35 cellular contexts compared by ENCODE assay signal in genomic region chr11:17636721-17637120, GRCh38.
DNase-seq lines count a peak whose midpoint lies in the region; ATAC-seq and TF ChIP-seq lines count a peak whose summit lies in the region.
"Had no signal": no experiment of that assay in that cellular context is flagged by ENCODE, and none has a peak within 500 bp of the region (broad histone marks: within the 10 kb centered on the region; RNA-seq: fewer than 3 reads in every experiment).

No MANE protein-coding gene starts in this region.

- no peak overlapping the region for H3K4me2 ChIP-seq in SK-N-SH
- H3K4me2 ChIP-seq in Karpas-422 (ENCODE audit: low read depth, low read length, poor library complexity, severe bottlenecking) = no peak overlapping the region
- H3K4me2 ChIP-seq in trophoblast cell (ENCODE audit: low read length) = no peak overlapping the region
- H3K4me2 ChIP-seq in GM23338 = no peak overlapping the region
- H3K4me2 ChIP-seq: A549; BLaER1; BLaER1 treated with 17β-estradiol and CSF1 and Interleukin-3, amounts not matched to agents 10 nM and 100 nM had no signal

- H4K12ac ChIP-seq in trophoblast cell (ENCODE audit: low read depth, low read length) = no peak overlapping the region

- H3K9ac ChIP-seq in SK-N-SH = no peak overlapping the region
- H3K9ac ChIP-seq in Karpas-422 (ENCODE audit: low read length) = no peak overlapping the region
- H3K9ac ChIP-seq in trophoblast cell (ENCODE audit: low read length) = no peak overlapping the region
- H3K9ac ChIP-seq: BLaER1; BLaER1 treated with 17β-estradiol and CSF1 and Interleukin-3, amounts not matched to agents 10 nM and 100 nM had no signal

- peaks cover 5% of the 10 kb centered on the region for H3K27me3 Mint-ChIP-seq in GM23338 (ENCODE audit: insufficient read depth, low read depth, poor library complexity)
- H3K27me3 Mint-ChIP-seq: CD4-positive, alpha-beta T cell; CD4-positive, CD25-positive, alpha-beta regulatory T cell had no signal

- no peak for TF ChIP-seq EP300 in SK-N-SH (IDR thresholded peaks at IDR 0.05; ENCODE audit: borderline replicate concordance in 1 of 2, low read depth in 1 of 2, low read length in 1 of 2)
- no peak for TF ChIP-seq EP300 in upper lobe of left lung (IDR thresholded peaks at IDR 0.05)

- H3F3A ChIP-seq in SK-N-SH (replicated peaks; ENCODE audit: insufficient read depth) = no peaks in the 10 kb centered on the region
- H3F3A ChIP-seq in GM23338 (replicated peaks; ENCODE audit: low read depth) = no peaks in the 10 kb centered on the region

- POLR2A ChIA-PET in SK-N-SH (lab: Yijun Ruan, JAX) = no interaction called here

- no peaks in the 10 kb centered on the region for H3K36me3 ChIP-seq in SK-N-SH (replicated peaks in 1 of 2; ENCODE audit: control insufficient read depth in 1 of 2, insufficient read depth in 2 of 2, low read length in 1 of 2)
- H3K36me3 ChIP-seq in H7 (replicated peaks; ENCODE audit: control insufficient read depth, insufficient read depth, low read length) = no peaks in the 10 kb centered on the region
- no peaks in the 10 kb centered on the region for H3K36me3 ChIP-seq in Karpas-422 (ENCODE audit: insufficient read depth, low read length)
- no peaks in the 10 kb centered on the region for H3K36me3 ChIP-seq in trophoblast cell (ENCODE audit: control insufficient read depth in 1 of 2, insufficient read depth in 2 of 2, low read length in 2 of 2)
- H3K36me3 ChIP-seq in GM23338 (ENCODE audit: insufficient read depth) = no peaks in the 10 kb centered on the region
- H3K36me3 ChIP-seq in upper lobe of left lung = no peaks in the 10 kb centered on the region
- H3K36me3 ChIP-seq: BE2C; BLaER1; BLaER1 treated with 17β-estradiol and CSF1 and Interleukin-3, amounts not matched to agents 10 nM and 100 nM had no signal

- H3K9me2 ChIP-seq in SK-N-SH = no peaks in the 10 kb centered on the region
- no peaks in the 10 kb centered on the region for H3K9me2 ChIP-seq in Karpas-422 (replicated peaks; ENCODE audit: insufficient read depth, low read length)
- H3K9me2 ChIP-seq in GM23338 (ENCODE audit: insufficient read depth) = 0 out of 2 replicates have a peak, but pooled peaks cover 3% of the 10 kb centered on the region

- H3K4me1 ChIP-seq in SK-N-SH (ENCODE audit: control insufficient read depth in 1 of 2, insufficient read depth in 2 of 2, low read depth in 1 of 2, low read length in 1 of 2) (no peaks in the 10 kb centered on the region), Karpas-422 (ENCODE audit: low read length) (no peaks in the 10 kb centered on the region), trophoblast cell (ENCODE audit: control insufficient read depth in 1 of 2, insufficient read depth in 2 of 2, low read length in 2 of 2) (no peaks in the 10 kb centered on the region), GM23338 (ENCODE audit: insufficient read depth) (no peaks in the 10 kb centered on the region), upper lobe of left lung (no peaks in the 10 kb centered on the region)
- H3K4me1 ChIP-seq: A549, BE2C, Caco-2 had no signal

- H3K79me2 ChIP-seq in SK-N-SH (ENCODE audit: insufficient read depth) (no peaks in the 10 kb centered on the region), Karpas-422 (ENCODE audit: low read length) (no peaks in the 10 kb centered on the region), trophoblast cell (ENCODE audit: control insufficient read depth, insufficient read depth, low read length, poor library complexity) (no peaks in the 10 kb centered on the region), GM23338 (replicated peaks; ENCODE audit: insufficient read depth) (no peaks in the 10 kb centered on the region)

- H4K20me1 ChIP-seq in SK-N-SH (ENCODE audit: insufficient read depth) (no peaks in the 10 kb centered on the region), Karpas-422 (ENCODE audit: insufficient read depth, low read depth, low read length) (no peaks in the 10 kb centered on the region), GM23338 (replicated peaks; ENCODE audit: insufficient read depth) (no peaks in the 10 kb centered on the region; the same call in 1 of the 2 replicates)
- H4K20me1 ChIP-seq: BLaER1; BLaER1 treated with 17β-estradiol and CSF1 and Interleukin-3, amounts not matched to agents 10 nM and 100 nM had no signal

- TF ChIP-seq POLR2A in upper lobe of left lung (IDR thresholded peaks at IDR 0.05) = no peak

- H3K27ac ChIP-seq in SK-N-SH (ENCODE audit: low read depth in 2 of 2, low read length in 1 of 2) = no peak overlapping the region
- no peak overlapping the region for H3K27ac ChIP-seq in Karpas-422 (ENCODE audit: low read length)
- H3K27ac ChIP-seq in trophoblast cell (ENCODE audit: low read depth, low read length) = no peak overlapping the region
- no peak overlapping the region for H3K27ac ChIP-seq in GM23338 (ENCODE audit: low read depth)
- H3K27ac ChIP-seq in upper lobe of left lung = no peak overlapping the region
- H3K27ac ChIP-seq: 22Rv1; A549; BLaER1; BLaER1 treated with 17β-estradiol and CSF1 and Interleukin-3, amounts not matched to agents 10 nM and 100 nM; C4-2B had no signal

- 40% methylated on average over 5 of the region's 5 CpGs for WGBS in SK-N-SH (ENCODE audit: low lambda C conversion rate)
- WGBS in trophoblast cell (ENCODE audit: extremely low coverage, insufficient coverage, insufficient read length) = no CpG with 5 or more reads among the region's 5 CpGs
- 74 to 87% methylated on average over 5 of the region's 5 CpGs for WGBS in upper lobe of left lung, 2 donors

- no peaks in the 10 kb centered on the region for H3K9me3 Mint-ChIP-seq in GM23338
- H3K9me3 Mint-ChIP-seq: CD14-positive monocyte; CD4-positive, alpha-beta memory T cell; CD4-positive, alpha-beta T cell; CD8-positive, alpha-beta memory T cell; CD8-positive, alpha-beta T cell had no signal

- no peaks in the 10 kb centered on the region for H3K79me1 ChIP-seq in trophoblast cell (ENCODE audit: low read length)

- H2BK120ac ChIP-seq in trophoblast cell (ENCODE audit: insufficient read depth, low read length, poor library complexity) = no peak overlapping the region

- CTCF ChIA-PET in SK-N-SH (lab: Yijun Ruan, JAX) = interaction anchor here (2.0 kb wide), 1 partner anchor 94 kb away, joined by 7 read pairs; no protein-coding TSS in a partner anchor

- no peak overlapping the region for H3K4me3 Mint-ChIP-seq in GM23338
- H3K4me3 Mint-ChIP-seq: B cell; CD14-positive monocyte; CD4-positive, alpha-beta memory T cell; CD4-positive, alpha-beta T cell; CD4-positive, CD25-positive, alpha-beta regulatory T cell; CD8-positive, alpha-beta memory T cell; CD8-positive, alpha-beta T cell had no signal

- H3K18ac ChIP-seq in trophoblast cell (ENCODE audit: low read length) = no peak overlapping the region

- DNase-seq in SK-N-SH = peak; percentile 5
- DNase-seq in H7 = peak; percentile 10
- DNase-seq in Karpas-422 = peak; percentile 9
- DNase-seq in trophoblast cell = peak; percentile 55 to 89
- DNase-seq in GM23338 (ENCODE audit: low spot score) = no peak
- no peak for DNase-seq in upper lobe of left lung
- no peak for DNase-seq in activated T-cell treated with anti-CD3 and anti-CD28 coated beads, Interleukin-2, amount 50 U/mL, for 1 hour
- DNase-seq: 8988T; ACHN; AML-193; BE2C; C1 segment of cervical spinal cord; Caco-2; Calu3; CD4-positive, alpha-beta memory T cell; CD4-positive, alpha-beta T cell; CD4-positive, CD25-positive, alpha-beta regulatory T cell; CD8-positive, alpha-beta memory T cell; CD8-positive, alpha-beta T cell; COR-L47; DMS 273 treated with DMSO at 0.1 percent for 48 hours; DMS153; DMS53; DMS79; DMS79 treated with DMSO at 0.1 percent for 48 hours; DND-41; EL had no signal

- H3K4me1 Mint-ChIP-seq in GM23338 = no peaks in the 10 kb centered on the region
- H3K4me1 Mint-ChIP-seq: B cell; CD14-positive monocyte; CD4-positive, alpha-beta memory T cell; CD4-positive, CD25-positive, alpha-beta regulatory T cell; CD8-positive, alpha-beta memory T cell had no signal

- H3K4me3 ChIP-seq in SK-N-SH (ENCODE audit: low read depth in 2 of 2, low read length in 1 of 2) (no peak overlapping the region), H7 (ENCODE audit: insufficient read depth, low read depth, low read length) (no peak overlapping the region), Karpas-422 (ENCODE audit: low read length) (no peak overlapping the region), trophoblast cell (ENCODE audit: low read depth, low read length) (no peak overlapping the region), GM23338 (no peak overlapping the region), upper lobe of left lung (no peak overlapping the region)
- H3K4me3 ChIP-seq: A549; BLaER1; BLaER1 treated with 17β-estradiol and CSF1 and Interleukin-3, amounts not matched to agents 10 nM and 100 nM had no signal

- H2AK5ac ChIP-seq in trophoblast cell (ENCODE audit: low read length) = no peak overlapping the region

- no peak overlapping the region for H2BK5ac ChIP-seq in trophoblast cell (ENCODE audit: low read depth, low read length, poor library complexity)

- H3K4ac ChIP-seq in trophoblast cell (ENCODE audit: low read depth, low read length) = no peak overlapping the region

- TF ChIP-seq CTCF in SK-N-SH (IDR thresholded peaks at IDR 0.05) (no peak), GM23338 (conservative IDR thresholded peaks at IDR 0.05; ENCODE audit: low read depth in 2 of 2) (no peak), upper lobe of left lung (IDR thresholded peaks at IDR 0.05) (no peak)

- H2AFZ ChIP-seq in SK-N-SH (ENCODE audit: low read depth) = no peak overlapping the region
- no peak overlapping the region for H2AFZ ChIP-seq in Karpas-422 (ENCODE audit: low read length)
- H2AFZ ChIP-seq in trophoblast cell (ENCODE audit: insufficient read depth, low read length, poor library complexity) = no peak overlapping the region
- H2AFZ ChIP-seq in GM23338 = no peak overlapping the region

- TF ChIP-seq RAD21 in SK-N-SH (IDR thresholded peaks at IDR 0.05; ENCODE audit: low read length) = no peak

- H4K91ac ChIP-seq in trophoblast cell (ENCODE audit: low read depth, low read length) = no peak overlapping the region

- H3K14ac ChIP-seq in trophoblast cell (ENCODE audit: low read length) = no peak overlapping the region

- no peak overlapping the region for H3K27ac Mint-ChIP-seq in GM23338
- H3K27ac Mint-ChIP-seq: B cell; CD4-positive, alpha-beta memory T cell; CD4-positive, alpha-beta T cell; CD4-positive, CD25-positive, alpha-beta regulatory T cell; CD8-positive, alpha-beta memory T cell; CD8-positive, alpha-beta T cell had no signal

- H3K9me3 ChIP-seq in SK-N-SH = no peaks in the 10 kb centered on the region
- H3K9me3 ChIP-seq in Karpas-422 (ENCODE audit: low read length) = no peaks in the 10 kb centered on the region
- H3K9me3 ChIP-seq in trophoblast cell (ENCODE audit: insufficient read depth, low read depth, low read length) = peaks cover 4% of the 10 kb centered on the region
- no peaks in the 10 kb centered on the region for H3K9me3 ChIP-seq in upper lobe of left lung
- H3K9me3 ChIP-seq: A549; BE2C; BLaER1; BLaER1 treated with 17β-estradiol and CSF1 and Interleukin-3, amounts not matched to agents 10 nM and 100 nM; Caco-2 had no signal

- H3K27me3 ChIP-seq in SK-N-SH (ENCODE audit: insufficient read depth) (no peaks in the 10 kb centered on the region), H7 (ENCODE audit: control insufficient read depth, insufficient read depth, low read length) (no peaks in the 10 kb centered on the region), Karpas-422 (ENCODE audit: low read length) (no peaks in the 10 kb centered on the region), trophoblast cell (ENCODE audit: insufficient read depth, low read length) (no peaks in the 10 kb centered on the region), GM23338 (ENCODE audit: insufficient read depth) (no peaks in the 10 kb centered on the region), upper lobe of left lung (no peaks in the 10 kb centered on the region)
- H3K27me3 ChIP-seq: BE2C; BLaER1; BLaER1 treated with 17β-estradiol and CSF1 and Interleukin-3, amounts not matched to agents 10 nM and 100 nM had no signal

- no peak overlapping the region for H3K23ac ChIP-seq in trophoblast cell (ENCODE audit: low read length)

- ATAC-seq in SK-N-SH treated with all-trans-retinoic acid at 6 μM for 48 hours = no peak
- no peak for ATAC-seq in GM23338
- ATAC-seq in upper lobe of left lung (ENCODE audit: low FRiP score in 2 of 2) = no peak
- ATAC-seq: A549; CD8-positive, alpha-beta T cell had no signal

- H2BK12ac ChIP-seq in trophoblast cell (ENCODE audit: low read length) = no peak overlapping the region

- H3K36me3 Mint-ChIP-seq in GM23338 (ENCODE audit: low read depth) = no peaks in the 10 kb centered on the region
- H3K36me3 Mint-ChIP-seq: CD14-positive monocyte; CD4-positive, alpha-beta memory T cell; CD4-positive, CD25-positive, alpha-beta regulatory T cell; CD8-positive, alpha-beta memory T cell; CD8-positive, alpha-beta T cell had no signal

- no peak overlapping the region for H4K8ac ChIP-seq in trophoblast cell (ENCODE audit: low read depth, low read length)

Comparison
In these comparisons a context has a peak if more than half of its experiments do, and no peak if none do; other contexts are left out.
1. DNase-seq: peak in SK-N-SH (single experiment), H7 (single experiment), Karpas-422 (single experiment) and trophoblast cell (2 of 2); none in GM23338 (single experiment), upper lobe of left lung (0 of 2) and activated T-cell treated with anti-CD3 and anti-CD28 coated beads, Interleukin-2, amount 50 U/mL, for 1 hour (single experiment).